1 cellular context compared by ENCODE assay signal in the genomic region with DNA sequence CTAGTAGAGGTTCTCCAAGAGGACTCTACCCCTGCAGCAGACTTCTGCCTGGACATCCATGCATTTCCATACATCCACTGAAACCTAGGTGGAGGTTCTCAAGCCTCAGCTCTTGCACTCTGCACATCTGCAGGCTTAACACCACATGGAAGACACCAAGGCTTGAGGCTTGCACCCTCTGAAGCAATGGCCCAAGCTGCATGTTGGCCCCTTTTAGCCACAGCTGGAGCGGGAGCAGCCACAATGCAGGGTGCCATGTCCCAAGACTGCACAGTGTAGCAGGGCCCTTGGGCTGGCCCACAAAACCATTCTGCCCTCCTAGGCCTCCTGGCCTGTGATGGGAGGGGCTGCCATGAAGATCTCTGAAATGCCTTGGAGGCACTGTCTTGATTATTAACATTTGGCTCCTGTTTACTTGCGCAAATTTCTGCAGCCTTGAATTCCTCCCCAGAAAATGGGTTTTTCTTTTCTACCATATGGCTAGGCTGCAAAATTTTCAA.
A peak's percentile ranks its signal among the peaks of the same experiment; 100 is the strongest.
TF ChIP-seq lines count a peak whose summit lies in the region.

No MANE protein-coding gene starts in this region.

TF ChIP-seq in K562, 482 proteins besides CTCF, POLR2A, EP300 and RAD21:
- TF ChIP-seq, protein P1, sequence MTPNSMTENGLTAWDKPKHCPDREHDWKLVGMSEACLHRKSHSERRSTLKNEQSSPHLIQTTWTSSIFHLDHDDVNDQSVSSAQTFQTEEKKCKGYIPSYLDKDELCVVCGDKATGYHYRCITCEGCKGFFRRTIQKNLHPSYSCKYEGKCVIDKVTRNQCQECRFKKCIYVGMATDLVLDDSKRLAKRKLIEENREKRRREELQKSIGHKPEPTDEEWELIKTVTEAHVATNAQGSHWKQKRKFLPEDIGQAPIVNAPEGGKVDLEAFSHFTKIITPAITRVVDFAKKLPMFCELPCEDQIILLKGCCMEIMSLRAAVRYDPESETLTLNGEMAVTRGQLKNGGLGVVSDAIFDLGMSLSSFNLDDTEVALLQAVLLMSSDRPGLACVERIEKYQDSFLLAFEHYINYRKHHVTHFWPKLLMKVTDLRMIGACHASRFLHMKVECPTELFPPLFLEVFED (CRISPR knock-in tag; conservative IDR thresholded peaks at IDR 0.05), result no peak
- TF ChIP-seq, protein P2, sequence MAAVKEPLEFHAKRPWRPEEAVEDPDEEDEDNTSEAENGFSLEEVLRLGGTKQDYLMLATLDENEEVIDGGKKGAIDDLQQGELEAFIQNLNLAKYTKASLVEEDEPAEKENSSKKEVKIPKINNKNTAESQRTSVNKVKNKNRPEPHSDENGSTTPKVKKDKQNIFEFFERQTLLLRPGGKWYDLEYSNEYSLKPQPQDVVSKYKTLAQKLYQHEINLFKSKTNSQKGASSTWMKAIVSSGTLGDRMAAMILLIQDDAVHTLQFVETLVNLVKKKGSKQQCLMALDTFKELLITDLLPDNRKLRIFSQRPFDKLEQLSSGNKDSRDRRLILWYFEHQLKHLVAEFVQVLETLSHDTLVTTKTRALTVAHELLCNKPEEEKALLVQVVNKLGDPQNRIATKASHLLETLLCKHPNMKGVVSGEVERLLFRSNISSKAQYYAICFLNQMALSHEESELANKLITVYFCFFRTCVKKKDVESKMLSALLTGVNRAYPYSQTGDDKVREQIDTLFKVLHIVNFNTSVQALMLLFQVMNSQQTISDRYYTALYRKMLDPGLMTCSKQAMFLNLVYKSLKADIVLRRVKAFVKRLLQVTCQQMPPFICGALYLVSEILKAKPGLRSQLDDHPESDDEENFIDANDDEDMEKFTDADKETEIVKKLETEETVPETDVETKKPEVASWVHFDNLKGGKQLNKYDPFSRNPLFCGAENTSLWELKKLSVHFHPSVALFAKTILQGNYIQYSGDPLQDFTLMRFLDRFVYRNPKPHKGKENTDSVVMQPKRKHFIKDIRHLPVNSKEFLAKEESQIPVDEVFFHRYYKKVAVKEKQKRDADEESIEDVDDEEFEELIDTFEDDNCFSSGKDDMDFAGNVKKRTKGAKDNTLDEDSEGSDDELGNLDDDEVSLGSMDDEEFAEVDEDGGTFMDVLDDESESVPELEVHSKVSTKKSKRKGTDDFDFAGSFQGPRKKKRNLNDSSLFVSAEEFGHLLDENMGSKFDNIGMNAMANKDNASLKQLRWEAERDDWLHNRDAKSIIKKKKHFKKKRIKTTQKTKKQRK (IDR thresholded peaks at IDR 0.05; ENCODE audit: borderline replicate concordance, low read depth, low read length), result peak; percentile 50; the same call in 1 of the 2 replicates
- TF ChIP-seq CBX1 (IDR thresholded peaks at IDR 0.05; ENCODE audit: low read depth), result 0 out of 2 replicates have a peak, but pooled peaks have one; percentile 47
- no peak for TF ChIP-seq TAF9B (IDR thresholded peaks at IDR 0.05; ENCODE audit: partially characterized antibody)
- TF ChIP-seq, protein P3, sequence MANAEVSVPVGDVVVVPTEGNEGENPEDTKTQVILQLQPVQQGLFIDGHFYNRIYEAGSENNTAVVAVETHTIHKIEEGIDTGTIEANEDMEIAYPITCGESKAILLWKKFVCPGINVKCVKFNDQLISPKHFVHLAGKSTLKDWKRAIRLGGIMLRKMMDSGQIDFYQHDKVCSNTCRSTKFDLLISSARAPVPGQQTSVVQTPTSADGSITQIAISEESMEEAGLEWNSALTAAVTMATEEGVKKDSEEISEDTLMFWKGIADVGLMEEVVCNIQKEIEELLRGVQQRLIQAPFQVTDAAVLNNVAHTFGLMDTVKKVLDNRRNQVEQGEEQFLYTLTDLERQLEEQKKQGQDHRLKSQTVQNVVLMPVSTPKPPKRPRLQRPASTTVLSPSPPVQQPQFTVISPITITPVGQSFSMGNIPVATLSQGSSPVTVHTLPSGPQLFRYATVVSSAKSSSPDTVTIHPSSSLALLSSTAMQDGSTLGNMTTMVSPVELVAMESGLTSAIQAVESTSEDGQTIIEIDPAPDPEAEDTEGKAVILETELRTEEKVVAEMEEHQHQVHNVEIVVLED (CRISPR knock-in tag; IDR thresholded peaks at IDR 0.05), result no peak
- TF ChIP-seq GATA2 (CRISPR knock-in tag; IDR thresholded peaks at IDR 0.05), result no peak
- no peak for TF ChIP-seq ZNF717 (CRISPR knock-in tag; IDR thresholded peaks at IDR 0.05)
- TF ChIP-seq BMI1 (IDR thresholded peaks at IDR 0.05; ENCODE audit: low read length), result no peak
- TF ChIP-seq, protein P4, sequence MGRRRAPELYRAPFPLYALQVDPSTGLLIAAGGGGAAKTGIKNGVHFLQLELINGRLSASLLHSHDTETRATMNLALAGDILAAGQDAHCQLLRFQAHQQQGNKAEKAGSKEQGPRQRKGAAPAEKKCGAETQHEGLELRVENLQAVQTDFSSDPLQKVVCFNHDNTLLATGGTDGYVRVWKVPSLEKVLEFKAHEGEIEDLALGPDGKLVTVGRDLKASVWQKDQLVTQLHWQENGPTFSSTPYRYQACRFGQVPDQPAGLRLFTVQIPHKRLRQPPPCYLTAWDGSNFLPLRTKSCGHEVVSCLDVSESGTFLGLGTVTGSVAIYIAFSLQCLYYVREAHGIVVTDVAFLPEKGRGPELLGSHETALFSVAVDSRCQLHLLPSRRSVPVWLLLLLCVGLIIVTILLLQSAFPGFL (CRISPR knock-in tag; IDR thresholded peaks at IDR 0.05), result no peak
- TF ChIP-seq, protein P5, sequence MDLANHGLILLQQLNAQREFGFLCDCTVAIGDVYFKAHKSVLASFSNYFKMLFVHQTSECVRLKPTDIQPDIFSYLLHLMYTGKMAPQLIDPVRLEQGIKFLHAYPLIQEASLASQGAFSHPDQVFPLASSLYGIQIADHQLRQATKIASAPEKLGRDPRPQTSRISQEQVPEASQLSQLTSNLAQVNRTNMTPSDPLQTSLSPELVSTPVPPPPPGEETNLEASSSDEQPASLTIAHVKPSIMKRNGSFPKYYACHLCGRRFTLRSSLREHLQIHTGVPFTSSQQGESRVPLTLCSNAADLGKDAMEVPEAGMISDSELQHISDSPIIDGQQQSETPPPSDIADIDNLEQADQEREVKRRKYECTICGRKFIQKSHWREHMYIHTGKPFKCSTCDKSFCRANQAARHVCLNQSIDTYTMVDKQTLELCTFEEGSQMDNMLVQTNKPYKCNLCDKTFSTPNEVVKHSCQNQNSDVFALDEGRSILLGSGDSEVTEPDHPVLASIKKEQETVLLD (IDR thresholded peaks at IDR 0.05), result no peak
- peak; percentile 90 for TF ChIP-seq CBX5 (IDR thresholded peaks at IDR 0.05; ENCODE audit: borderline replicate concordance, low read depth)
- TF ChIP-seq SRSF3 (IDR thresholded peaks at IDR 0.05; ENCODE audit: insufficient read depth, low read length), result no peak
- TF ChIP-seq MCM2 (IDR thresholded peaks at IDR 0.05; ENCODE audit: low read depth), result no peak
- no peak for TF ChIP-seq TAF1 (IDR thresholded peaks at IDR 0.05; ENCODE audit: control insufficient read depth, extremely low read depth, insufficient read depth, low read length, severe bottlenecking)
- no peak for TF ChIP-seq CCNT2 (IDR thresholded peaks at IDR 0.05; ENCODE audit: borderline replicate concordance, extremely low read depth, insufficient read length, low read depth, low read length)
- no peak for TF ChIP-seq NR2C2 (CRISPR knock-in tag; IDR thresholded peaks at IDR 0.05)
- no peak for TF ChIP-seq NR2C2 (tag; IDR thresholded peaks at IDR 0.05)
- no peak for TF ChIP-seq DDX20 (tag; IDR thresholded peaks at IDR 0.05; ENCODE audit: low read depth)
- no peak for TF ChIP-seq RUNX1 (IDR thresholded peaks at IDR 0.05; ENCODE audit: low read depth)
- TF ChIP-seq NFYB (IDR thresholded peaks at IDR 0.05; ENCODE audit: extremely low read depth, insufficient read length), result no peak
- TF ChIP-seq BRD9 (IDR thresholded peaks at IDR 0.05; ENCODE audit: low read depth, partially characterized antibody), result no peak
- TF ChIP-seq, protein P6, sequence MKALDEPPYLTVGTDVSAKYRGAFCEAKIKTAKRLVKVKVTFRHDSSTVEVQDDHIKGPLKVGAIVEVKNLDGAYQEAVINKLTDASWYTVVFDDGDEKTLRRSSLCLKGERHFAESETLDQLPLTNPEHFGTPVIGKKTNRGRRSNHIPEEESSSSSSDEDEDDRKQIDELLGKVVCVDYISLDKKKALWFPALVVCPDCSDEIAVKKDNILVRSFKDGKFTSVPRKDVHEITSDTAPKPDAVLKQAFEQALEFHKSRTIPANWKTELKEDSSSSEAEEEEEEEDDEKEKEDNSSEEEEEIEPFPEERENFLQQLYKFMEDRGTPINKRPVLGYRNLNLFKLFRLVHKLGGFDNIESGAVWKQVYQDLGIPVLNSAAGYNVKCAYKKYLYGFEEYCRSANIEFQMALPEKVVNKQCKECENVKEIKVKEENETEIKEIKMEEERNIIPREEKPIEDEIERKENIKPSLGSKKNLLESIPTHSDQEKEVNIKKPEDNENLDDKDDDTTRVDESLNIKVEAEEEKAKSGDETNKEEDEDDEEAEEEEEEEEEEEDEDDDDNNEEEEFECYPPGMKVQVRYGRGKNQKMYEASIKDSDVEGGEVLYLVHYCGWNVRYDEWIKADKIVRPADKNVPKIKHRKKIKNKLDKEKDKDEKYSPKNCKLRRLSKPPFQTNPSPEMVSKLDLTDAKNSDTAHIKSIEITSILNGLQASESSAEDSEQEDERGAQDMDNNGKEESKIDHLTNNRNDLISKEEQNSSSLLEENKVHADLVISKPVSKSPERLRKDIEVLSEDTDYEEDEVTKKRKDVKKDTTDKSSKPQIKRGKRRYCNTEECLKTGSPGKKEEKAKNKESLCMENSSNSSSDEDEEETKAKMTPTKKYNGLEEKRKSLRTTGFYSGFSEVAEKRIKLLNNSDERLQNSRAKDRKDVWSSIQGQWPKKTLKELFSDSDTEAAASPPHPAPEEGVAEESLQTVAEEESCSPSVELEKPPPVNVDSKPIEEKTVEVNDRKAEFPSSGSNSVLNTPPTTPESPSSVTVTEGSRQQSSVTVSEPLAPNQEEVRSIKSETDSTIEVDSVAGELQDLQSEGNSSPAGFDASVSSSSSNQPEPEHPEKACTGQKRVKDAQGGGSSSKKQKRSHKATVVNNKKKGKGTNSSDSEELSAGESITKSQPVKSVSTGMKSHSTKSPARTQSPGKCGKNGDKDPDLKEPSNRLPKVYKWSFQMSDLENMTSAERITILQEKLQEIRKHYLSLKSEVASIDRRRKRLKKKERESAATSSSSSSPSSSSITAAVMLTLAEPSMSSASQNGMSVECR (CRISPR knock-in tag; IDR thresholded peaks at IDR 0.05), result no peak
- TF ChIP-seq NRF1 (conservative IDR thresholded peaks at IDR 0.05 in 1 of 2, IDR thresholded peaks at IDR 0.05 in 1 of 2), result no peak
- 0 out of 3 replicates have a peak, but pooled peaks of 1 of the 2 experiments have one; percentile 37 for TF ChIP-seq CBX3 (IDR thresholded peaks at IDR 0.05; ENCODE audit: borderline replicate concordance in 1 of 2, low read length in 2 of 2)
- TF ChIP-seq CTBP1 (IDR thresholded peaks at IDR 0.05; ENCODE audit: borderline replicate concordance), result no peak
- no peak for TF ChIP-seq ZNF23 (CRISPR knock-in tag; IDR thresholded peaks at IDR 0.05)
- no peak for TF ChIP-seq POU5F1 (IDR thresholded peaks at IDR 0.05; ENCODE audit: borderline replicate concordance, low read depth, low read length, partially characterized antibody)
- no peak for TF ChIP-seq PCBP2 (IDR thresholded peaks at IDR 0.05; ENCODE audit: low read depth, low read length, poor library complexity, severe bottlenecking)
- peak; percentile 81; the same call in 1 of the 2 replicates for TF ChIP-seq TRIM28 (IDR thresholded peaks at IDR 0.05)
- peak; percentile 92 for TF ChIP-seq ZFP36 (IDR thresholded peaks at IDR 0.05; ENCODE audit: low read depth, low read length, partially characterized antibody)
- no peak for TF ChIP-seq DMBX1 (CRISPR knock-in tag; IDR thresholded peaks at IDR 0.05; ENCODE audit: borderline replicate concordance)
- no peak for TF ChIP-seq PHF8 (IDR thresholded peaks at IDR 0.05; ENCODE audit: borderline replicate concordance, low read length)
TF ChIP-seq in K562: peak in this region for 6.
